31 cellular contexts compared by ENCODE assay signal in the genomic region with DNA sequence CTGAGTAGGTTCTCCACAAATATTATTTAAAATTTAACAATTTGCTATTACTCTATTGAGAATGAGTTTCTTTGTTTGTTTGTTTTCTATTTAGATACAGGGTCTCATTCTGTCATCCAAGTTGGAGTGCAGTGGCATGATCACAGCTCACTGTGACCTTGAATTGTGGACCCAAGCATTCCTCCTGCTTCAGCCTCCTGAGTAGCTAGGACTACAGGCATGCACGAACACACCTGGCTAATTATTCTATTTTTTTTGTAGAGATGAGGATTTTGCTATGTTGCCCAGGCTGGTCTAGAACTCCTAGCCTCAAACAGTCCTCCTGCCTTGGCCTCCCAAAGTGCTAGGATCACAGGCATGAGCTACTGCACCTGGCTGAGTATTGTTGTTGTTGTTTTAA.
DNase-seq lines count a peak whose midpoint lies in the region; ATAC-seq, FAIRE-seq and TF ChIP-seq lines count a peak whose summit lies in the region.
"Had no signal": no experiment of that assay in that cellular context is flagged by ENCODE, and none has a peak within 500 bp of the region (broad histone marks: within the 10 kb centered on the region; RNA-seq: fewer than 3 reads in every experiment).

No MANE protein-coding gene starts in this region.

- TF ChIP-seq EP300 in HepG2 (IDR thresholded peaks at IDR 0.05; ENCODE audit: low read depth in 2 of 2, low read length in 2 of 2) (no peak), HepG2 (CRISPR knock-in tag; IDR thresholded peaks at IDR 0.05; ENCODE audit: borderline replicate concordance) (no peak)

- peaks cover 12% of the 10 kb centered on the region for H3K4me1 ChIP-seq in HepG2 (ENCODE audit: insufficient read depth, low read length)
- H3K4me1 ChIP-seq in right lobe of liver, result no peaks in the 10 kb centered on the region
- H3K4me1 ChIP-seq in Karpas-422 (ENCODE audit: low read length), result no peaks in the 10 kb centered on the region
- H3K4me1 ChIP-seq: A549, BE2C, BLaER1, Caco-2 had no signal

- H3K27ac ChIP-seq in HepG2 (ENCODE audit: extremely low read length, insufficient read depth, low read length), result no peak overlapping the region
- peak overlapping the region in 1 of 3 donors; percentile 15 for H3K27ac ChIP-seq in right lobe of liver
- no peak overlapping the region for H3K27ac ChIP-seq in Karpas-422 (ENCODE audit: low read length)
- H3K27ac ChIP-seq: 22Rv1; A549; BLaER1; BLaER1 treated with 17β-estradiol and CSF1 and Interleukin-3, amounts not matched to agents 10 nM and 100 nM; C4-2B had no signal

- H3K27me3 ChIP-seq in HepG2 (ENCODE audit: control insufficient read depth in 1 of 2, insufficient read depth in 2 of 2, low read length in 2 of 2) (no peaks in the 10 kb centered on the region), right lobe of liver (no peaks in the 10 kb centered on the region), Karpas-422 (ENCODE audit: low read length) (no peaks in the 10 kb centered on the region)
- H3K27me3 ChIP-seq: BE2C; BLaER1; BLaER1 treated with 17β-estradiol and CSF1 and Interleukin-3, amounts not matched to agents 10 nM and 100 nM had no signal

- H3K36me3 ChIP-seq in HepG2 (replicated peaks in 1 of 2; ENCODE audit: control insufficient read depth in 1 of 2, insufficient read depth in 2 of 2, low read length in 2 of 2) (no peaks in the 10 kb centered on the region), right lobe of liver (no peaks in the 10 kb centered on the region), Karpas-422 (ENCODE audit: insufficient read depth, low read length) (no peaks in the 10 kb centered on the region)
- H3K36me3 ChIP-seq: BE2C, BLaER1 had no signal

- TF ChIP-seq CTCF in HepG2 (CRISPR knock-in tag; IDR thresholded peaks at IDR 0.05), result no peak
- TF ChIP-seq CTCF in right lobe of liver (IDR thresholded peaks at IDR 0.05), result no peak

- TF ChIP-seq POLR2A in HepG2 (IDR thresholded peaks at IDR 0.05; ENCODE audit: insufficient read depth in 1 of 2, low read depth in 2 of 2, low read length in 2 of 2) (no peak), right lobe of liver (IDR thresholded peaks at IDR 0.05) (no peak), GM12892 (IDR thresholded peaks at IDR 0.05; ENCODE audit: low read depth, low read length) (no peak)

- H3K9ac ChIP-seq in HepG2 (ENCODE audit: insufficient read depth, low read depth, low read length), result no peak overlapping the region
- H3K9ac ChIP-seq in Karpas-422 (ENCODE audit: low read length), result no peak overlapping the region
- H3K9ac ChIP-seq: BLaER1; BLaER1 treated with 17β-estradiol and CSF1 and Interleukin-3, amounts not matched to agents 10 nM and 100 nM had no signal

- WGBS in HepG2 (ENCODE audit: low lambda C conversion rate), result 29% methylated on average over 1 of the region's 1 CpG
- 100% methylated on average over 1 of the region's 1 CpG for WGBS in right lobe of liver (ENCODE audit: insufficient coverage, low coverage, low lambda C conversion rate, missing lambda C conversion rate)

- in situ Hi-C loops in HepG2 (cut with HindIII; ENCODE audit: extremely low pct_ligation_motif_present, low pct_unique_long_range_greater_than_20kb), result no loop called here

- peak; percentile 34 for DNase-seq in HepG2 (ENCODE audit: low spot score)
- no peak for DNase-seq in right lobe of liver
- DNase-seq in GM12892 (ENCODE audit: insufficient read length), result no peak
- peak; percentile 12 for DNase-seq in Karpas-422
- DNase-seq in DMS 273 treated with DMSO at 0.1 percent for 48 hours (lab: John Stamatoyannopoulos, UW), result no peak
- DNase-seq: 8988T; ACHN; AML-193; BE2C; C1 segment of cervical spinal cord; Caco-2; Calu3; CD4-positive, alpha-beta memory T cell; CD4-positive, alpha-beta T cell; CD4-positive, CD25-positive, alpha-beta regulatory T cell; CD8-positive, alpha-beta memory T cell; CD8-positive, alpha-beta T cell; COR-L47; DMS153; DMS53; DMS79; DMS79 treated with DMSO at 0.1 percent for 48 hours; DND-41; EL had no signal

- BruUV-seq in HepG2 (replicated peaks; lab: Mats Ljungman, UMichigan), result no TSS peak

- no peak for FAIRE-seq in HepG2 (lab: Jason Lieb, UNC)
- peak; percentile 74 for FAIRE-seq in GM12892 (lab: Jason Lieb, UNC)
- FAIRE-seq: A549, D721Med had no signal

- no peaks in the 10 kb centered on the region for H3K9me2 ChIP-seq in Karpas-422 (replicated peaks; ENCODE audit: insufficient read depth, low read length)

- no peak overlapping the region for H3K4me3 ChIP-seq in HepG2 (replicated peaks in 1 of 3; ENCODE audit: insufficient read depth in 1 of 3, low read depth in 2 of 3, low read length in 3 of 3)
- no peak overlapping the region for H3K4me3 ChIP-seq in right lobe of liver
- no peak overlapping the region for H3K4me3 ChIP-seq in Karpas-422 (ENCODE audit: low read length)
- H3K4me3 ChIP-seq: A549; BLaER1; BLaER1 treated with 17β-estradiol and CSF1 and Interleukin-3, amounts not matched to agents 10 nM and 100 nM had no signal

- peak; percentile 73 for ATAC-seq in HepG2
- ATAC-seq in right lobe of liver, result no peak
- ATAC-seq in GM18520 (IDR thresholded peaks at IDR 0.05; ENCODE audit: unreplicated experiment), result no peak
- ATAC-seq: A549; CD8-positive, alpha-beta T cell had no signal

- no peak for TF ChIP-seq RAD21 in HepG2 (CRISPR knock-in tag; IDR thresholded peaks at IDR 0.05)

- H2AFZ ChIP-seq in HepG2 (ENCODE audit: low read length) (no peak overlapping the region), Karpas-422 (ENCODE audit: low read length) (no peak overlapping the region)

- CTCF ChIA-PET in HepG2 (lab: Yijun Ruan, JAX; ENCODE audit: low intra/inter-chr PET ratio, low total read pairs), result no interaction called here

- H3K9me3 ChIP-seq in HepG2 (ENCODE audit: low read length) (0 out of 2 replicates have a peak, but pooled peaks cover 11% of the 10 kb centered on the region), right lobe of liver (peaks cover 0 to 4% (median 0%) of the 10 kb centered on the region in 4 donors), Karpas-422 (ENCODE audit: low read length) (no peaks in the 10 kb centered on the region)
- H3K9me3 ChIP-seq: A549, BE2C, Caco-2 had no signal

- H3K79me2 ChIP-seq in HepG2 (ENCODE audit: insufficient read depth, low read length) (no peaks in the 10 kb centered on the region), Karpas-422 (ENCODE audit: low read length) (no peaks in the 10 kb centered on the region)

- POLR2A ChIA-PET in HepG2 (lab: Yijun Ruan, JAX), result no interaction called here

- intact Hi-C loops in HepG2 (cut with micrococcal nuclease; ENCODE audit: unreplicated experiment) (no loop called here), right lobe of liver (cut with DNase I) (no loop called here)

- H4K20me1 ChIP-seq in HepG2 (ENCODE audit: insufficient read depth, low read length), result no peaks in the 10 kb centered on the region
- H4K20me1 ChIP-seq in Karpas-422 (ENCODE audit: insufficient read depth, low read depth, low read length), result no peaks in the 10 kb centered on the region
- H4K20me1 ChIP-seq: BLaER1; BLaER1 treated with 17β-estradiol and CSF1 and Interleukin-3, amounts not matched to agents 10 nM and 100 nM had no signal

- H3K4me2 ChIP-seq in HepG2 (ENCODE audit: low read depth, low read length), result no peak overlapping the region
- H3K4me2 ChIP-seq in Karpas-422 (ENCODE audit: low read depth, low read length, poor library complexity, severe bottlenecking), result no peak overlapping the region
- H3K4me2 ChIP-seq: A549; BLaER1; BLaER1 treated with 17β-estradiol and CSF1 and Interleukin-3, amounts not matched to agents 10 nM and 100 nM had no signal

TF ChIP-seq in HepG2, 621 proteins besides CTCF, POLR2A, EP300 and RAD21 (continues in another document):
- TF ChIP-seq, protein P1, sequence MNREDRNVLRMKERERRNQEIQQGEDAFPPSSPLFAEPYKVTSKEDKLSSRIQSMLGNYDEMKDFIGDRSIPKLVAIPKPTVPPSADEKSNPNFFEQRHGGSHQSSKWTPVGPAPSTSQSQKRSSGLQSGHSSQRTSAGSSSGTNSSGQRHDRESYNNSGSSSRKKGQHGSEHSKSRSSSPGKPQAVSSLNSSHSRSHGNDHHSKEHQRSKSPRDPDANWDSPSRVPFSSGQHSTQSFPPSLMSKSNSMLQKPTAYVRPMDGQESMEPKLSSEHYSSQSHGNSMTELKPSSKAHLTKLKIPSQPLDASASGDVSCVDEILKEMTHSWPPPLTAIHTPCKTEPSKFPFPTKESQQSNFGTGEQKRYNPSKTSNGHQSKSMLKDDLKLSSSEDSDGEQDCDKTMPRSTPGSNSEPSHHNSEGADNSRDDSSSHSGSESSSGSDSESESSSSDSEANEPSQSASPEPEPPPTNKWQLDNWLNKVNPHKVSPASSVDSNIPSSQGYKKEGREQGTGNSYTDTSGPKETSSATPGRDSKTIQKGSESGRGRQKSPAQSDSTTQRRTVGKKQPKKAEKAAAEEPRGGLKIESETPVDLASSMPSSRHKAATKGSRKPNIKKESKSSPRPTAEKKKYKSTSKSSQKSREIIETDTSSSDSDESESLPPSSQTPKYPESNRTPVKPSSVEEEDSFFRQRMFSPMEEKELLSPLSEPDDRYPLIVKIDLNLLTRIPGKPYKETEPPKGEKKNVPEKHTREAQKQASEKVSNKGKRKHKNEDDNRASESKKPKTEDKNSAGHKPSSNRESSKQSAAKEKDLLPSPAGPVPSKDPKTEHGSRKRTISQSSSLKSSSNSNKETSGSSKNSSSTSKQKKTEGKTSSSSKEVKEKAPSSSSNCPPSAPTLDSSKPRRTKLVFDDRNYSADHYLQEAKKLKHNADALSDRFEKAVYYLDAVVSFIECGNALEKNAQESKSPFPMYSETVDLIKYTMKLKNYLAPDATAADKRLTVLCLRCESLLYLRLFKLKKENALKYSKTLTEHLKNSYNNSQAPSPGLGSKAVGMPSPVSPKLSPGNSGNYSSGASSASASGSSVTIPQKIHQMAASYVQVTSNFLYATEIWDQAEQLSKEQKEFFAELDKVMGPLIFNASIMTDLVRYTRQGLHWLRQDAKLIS (CRISPR knock-in tag; IDR thresholded peaks at IDR 0.05), result no peak
- no peak for TF ChIP-seq CC2D1A (CRISPR knock-in tag; IDR thresholded peaks at IDR 0.05)
- TF ChIP-seq, protein P2, sequence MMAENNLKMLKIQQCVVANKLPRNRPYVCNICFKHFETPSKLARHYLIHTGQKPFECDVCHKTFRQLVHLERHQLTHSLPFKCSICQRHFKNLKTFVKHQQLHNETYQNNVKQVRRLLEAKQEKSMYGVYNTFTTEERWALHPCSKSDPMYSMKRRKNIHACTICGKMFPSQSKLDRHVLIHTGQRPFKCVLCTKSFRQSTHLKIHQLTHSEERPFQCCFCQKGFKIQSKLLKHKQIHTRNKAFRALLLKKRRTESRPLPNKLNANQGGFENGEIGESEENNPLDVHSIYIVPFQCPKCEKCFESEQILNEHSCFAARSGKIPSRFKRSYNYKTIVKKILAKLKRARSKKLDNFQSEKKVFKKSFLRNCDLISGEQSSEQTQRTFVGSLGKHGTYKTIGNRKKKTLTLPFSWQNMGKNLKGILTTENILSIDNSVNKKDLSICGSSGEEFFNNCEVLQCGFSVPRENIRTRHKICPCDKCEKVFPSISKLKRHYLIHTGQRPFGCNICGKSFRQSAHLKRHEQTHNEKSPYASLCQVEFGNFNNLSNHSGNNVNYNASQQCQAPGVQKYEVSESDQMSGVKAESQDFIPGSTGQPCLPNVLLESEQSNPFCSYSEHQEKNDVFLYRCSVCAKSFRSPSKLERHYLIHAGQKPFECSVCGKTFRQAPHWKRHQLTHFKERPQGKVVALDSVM (CRISPR knock-in tag; IDR thresholded peaks at IDR 0.05), result peak; percentile 70
- no peak for TF ChIP-seq ZBTB7A (CRISPR knock-in tag; IDR thresholded peaks at IDR 0.05)
- no peak for TF ChIP-seq ISL2 (CRISPR knock-in tag; IDR thresholded peaks at IDR 0.05)
- TF ChIP-seq ZNF354B (CRISPR knock-in tag; IDR thresholded peaks at IDR 0.05), result no peak

Comparison
In these comparisons a context has a peak if more than half of its experiments do, and no peak if none do; other contexts are left out.
1. DNase-seq: peak in HepG2 (single experiment) and Karpas-422 (single experiment); none in right lobe of liver (0 of 3), GM12892 (single experiment) and DMS 273 treated with DMSO at 0.1 percent for 48 hours (single experiment).